ENCODE assay signal across 1 cellular context in genomic region chr4:24248674-24249644, GRCh38.
TF ChIP-seq lines count a peak whose summit lies in the region.

No MANE protein-coding gene starts in this region.

TF ChIP-seq in WTC11, 78 proteins besides CTCF, POLR2A, EP300 and RAD21 (continued from another document):
- TF ChIP-seq ZNF671 (CRISPR knock-in tag; IDR thresholded peaks at IDR 0.05), result no peak
